ENCODE assay signal across 8 cellular contexts in genomic region chr10:125719173-125720001, GRCh38. TPM values are rescaled to one million over a fixed set of nuclear protein-coding genes. Genes with fewer than 3 reads are reported as not detected.
A peak's percentile ranks its signal among the peaks of the same experiment; 100 is the strongest.
DNase-seq lines count a peak whose midpoint lies in the region; ATAC-seq and TF ChIP-seq lines count a peak whose summit lies in the region.

A gene with protein sequence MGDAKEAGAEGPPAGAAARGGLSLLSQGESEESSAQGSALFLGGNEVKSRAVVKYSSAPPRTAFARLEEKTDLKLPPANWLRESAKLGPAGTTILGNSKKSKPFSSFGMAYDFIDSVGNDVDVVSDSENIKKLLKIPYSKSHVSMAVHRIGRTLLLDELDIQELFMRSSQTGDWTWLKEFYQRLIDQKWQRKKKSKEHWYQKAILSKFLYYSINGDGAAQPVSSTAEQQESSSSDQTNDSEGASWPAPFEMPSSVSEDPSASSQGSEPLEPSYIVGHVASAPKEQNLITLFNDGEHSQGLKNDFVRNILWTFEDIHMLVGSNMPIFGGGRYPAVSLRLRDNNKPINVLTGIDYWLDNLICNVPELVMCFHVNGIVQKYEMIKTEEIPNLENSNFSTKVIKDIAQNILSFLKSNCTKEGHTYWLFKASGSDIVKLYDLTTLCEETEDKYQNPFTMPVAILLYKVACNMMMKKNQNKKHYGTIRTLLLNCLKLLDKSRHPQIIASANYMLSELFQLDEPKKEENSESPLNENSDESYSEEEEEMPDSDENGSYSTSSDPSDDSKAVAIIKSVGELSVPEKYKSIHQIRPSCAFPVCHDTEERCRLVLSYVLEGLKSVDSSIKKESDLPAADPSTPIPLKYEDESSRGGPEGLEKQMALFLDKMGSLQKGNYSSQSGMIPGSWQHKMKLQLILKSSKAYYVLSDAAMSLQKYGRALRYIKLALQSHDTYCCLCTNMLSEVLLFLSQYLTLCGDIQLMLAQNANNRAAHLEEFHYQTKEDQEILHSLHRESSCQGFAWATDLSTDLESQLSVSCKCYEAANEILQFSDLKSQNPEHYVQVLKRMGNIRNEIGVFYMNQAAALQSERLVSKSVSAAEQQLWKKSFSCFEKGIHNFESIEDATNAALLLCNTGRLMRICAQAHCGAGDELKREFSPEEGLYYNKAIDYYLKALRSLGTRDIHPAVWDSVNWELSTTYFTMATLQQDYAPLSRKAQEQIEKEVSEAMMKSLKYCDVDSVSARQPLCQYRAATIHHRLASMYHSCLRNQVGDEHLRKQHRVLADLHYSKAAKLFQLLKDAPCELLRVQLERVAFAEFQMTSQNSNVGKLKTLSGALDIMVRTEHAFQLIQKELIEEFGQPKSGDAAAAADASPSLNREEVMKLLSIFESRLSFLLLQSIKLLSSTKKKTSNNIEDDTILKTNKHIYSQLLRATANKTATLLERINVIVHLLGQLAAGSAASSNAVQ (plus strand): TSS chr10:125719709. CDS start chr10:125719808, 99 bp downstream.

- H3K27ac ChIP-seq in DND-41 (ENCODE audit: low read length) (peak within 1 kb of the TSS; percentile 85), GM23248 (peak within 1 kb of the TSS; percentile 87)

- 1% methylated on average over 64 to 72 of the region's 72 CpGs for WGBS in GM23248 (ENCODE audit: low coverage in 1 of 2, low lambda C conversion rate in 2 of 2, missing lambda C conversion rate in 2 of 2), 2 experiments

- peaks cover 10% of the 10 kb centered on the region for H3F3A ChIP-seq in GM23248 (ENCODE audit: insufficient read depth)

- no peaks in the 10 kb centered on the region for H3K9me3 ChIP-seq in DND-41 (ENCODE audit: insufficient read depth, low read length, severe bottlenecking)
- no peaks in the 10 kb centered on the region for H3K9me3 ChIP-seq in GM23248 (ENCODE audit: low read depth)

- H3K9ac ChIP-seq in DND-41 (ENCODE audit: low read depth, low read length) (peak within 1 kb of the TSS; percentile 89), GM23248 (peak within 1 kb of the TSS; percentile 99)

- H3K36me3 Mint-ChIP-seq in activated T-helper 1 cell treated with anti-CD3 and anti-CD28 coated beads, Interleukin-12 subunit alpha, Interleukin-12 subunit beta, Interleukin-2, Interleukin-4 antibody, amounts not matched to agents 30 ng/mL and 10 ng/mL and 1 ng/mL, durations not matched to agents 14 hours and 24 hours and 36 hours (ENCODE audit: low read depth), result peaks cover 28% of the 10 kb centered on the region
- H3K36me3 Mint-ChIP-seq in naive B cell, result peaks cover 5 to 15% of the 10 kb centered on the region in 2 donors
- peaks cover 18% of the 10 kb centered on the region for H3K36me3 Mint-ChIP-seq in stimulated activated memory B cell treated with anti-CD40 and anti-IgM and Interleukin-4, amounts not matched to agents 10 μg/mL and 1 μg/mL and 100 μg/mL, for 72 hours

- H3K36me3 ChIP-seq in DND-41 (ENCODE audit: insufficient read depth, low read length) (peaks cover 35% of the 10 kb centered on the region), GM23248 (ENCODE audit: low read depth) (peaks cover 25% of the 10 kb centered on the region)

- peak within 1 kb of the TSS; percentile 98 for H3K4me3 Mint-ChIP-seq in activated T-helper 1 cell treated with anti-CD3 and anti-CD28 coated beads, Interleukin-12 subunit alpha, Interleukin-12 subunit beta, Interleukin-2, Interleukin-4 antibody, amounts not matched to agents 30 ng/mL and 10 ng/mL and 1 ng/mL, durations not matched to agents 14 hours and 24 hours and 36 hours
- peak within 1 kb of the TSS; percentile 95 to 99 (median 98) for H3K4me3 Mint-ChIP-seq in naive B cell
- peak within 1 kb of the TSS; percentile 94 for H3K4me3 Mint-ChIP-seq in stimulated activated memory B cell treated with anti-CD40 and anti-IgM and Interleukin-4, amounts not matched to agents 10 μg/mL and 1 μg/mL and 100 μg/mL, for 72 hours

- intact Hi-C loops in activated T-helper 1 cell treated with anti-CD3 and anti-CD28 coated beads, Interleukin-12 subunit alpha, Interleukin-12 subunit beta, Interleukin-2, Interleukin-4 antibody, amounts not matched to agents 30 ng/mL and 10 ng/mL and 1 ng/mL, durations not matched to agents 14 hours and 24 hours and 36 hours (cut with micrococcal nuclease), result loop anchor here (1.0 to 5.0 kb wide), 8 partner anchors 38 to 1330 kb away; partner anchors contain the start of genes BCCIP, EEF1AKMT2, FANK1 and LHPP

- H3K9me2 ChIP-seq in GM23248 (ENCODE audit: insufficient read depth), result no peaks in the 10 kb centered on the region

- H3K9me3 Mint-ChIP-seq in activated T-helper 1 cell treated with anti-CD3 and anti-CD28 coated beads, Interleukin-12 subunit alpha, Interleukin-12 subunit beta, Interleukin-2, Interleukin-4 antibody, amounts not matched to agents 30 ng/mL and 10 ng/mL and 1 ng/mL, durations not matched to agents 14 hours and 24 hours and 36 hours, result peaks cover 3% of the 10 kb centered on the region
- peaks cover 0 to 4% (median 2%) of the 10 kb centered on the region in 7 donors for H3K9me3 Mint-ChIP-seq in naive B cell
- no peaks in the 10 kb centered on the region for H3K9me3 Mint-ChIP-seq in stimulated activated memory B cell treated with anti-CD40 and anti-IgM and Interleukin-4, amounts not matched to agents 10 μg/mL and 1 μg/mL and 100 μg/mL, for 72 hours

- H2AFZ ChIP-seq in DND-41 (ENCODE audit: low read depth, low read length), result peak within 1 kb of the TSS; percentile 76
- H2AFZ ChIP-seq in GM23248, result peak within 1 kb of the TSS; percentile 95

- H3K27ac Mint-ChIP-seq in activated T-helper 1 cell treated with anti-CD3 and anti-CD28 coated beads, Interleukin-12 subunit alpha, Interleukin-12 subunit beta, Interleukin-2, Interleukin-4 antibody, amounts not matched to agents 30 ng/mL and 10 ng/mL and 1 ng/mL, durations not matched to agents 14 hours and 24 hours and 36 hours, result peak within 1 kb of the TSS; percentile 98
- peak within 1 kb of the TSS; percentile 90 to 99 (median 98) for H3K27ac Mint-ChIP-seq in naive B cell
- peak within 1 kb of the TSS; percentile 97 for H3K27ac Mint-ChIP-seq in stimulated activated memory B cell treated with anti-CD40 and anti-IgM and Interleukin-4, amounts not matched to agents 10 μg/mL and 1 μg/mL and 100 μg/mL, for 72 hours

- in situ Hi-C loops in GM23248 (cut with MboI), result loop anchor here (25.0 kb wide), 1 partner anchor 682 kb away; no protein-coding TSS in a partner anchor

- DNase-seq in DND-41, result peak; percentile 99
- DNase-seq in GM23248, result peak; percentile 100
- peak; percentile 100 for DNase-seq in Kasumi-1 (lab: John Stamatoyannopoulos, UW)
- peak; percentile 96 for DNase-seq in RPMI7951 (ENCODE audit: low read depth)
- DNase-seq in activated T-helper 1 cell treated with anti-CD3 and anti-CD28 coated beads, Interleukin-12 subunit alpha, Interleukin-12 subunit beta, Interleukin-2, Interleukin-4 antibody, amounts not matched to agents 30 ng/mL and 10 ng/mL and 1 ng/mL, durations not matched to agents 14 hours and 24 hours and 36 hours (ENCODE audit: low spot score), result peak; percentile 100
- DNase-seq in fibroblast of gingiva (ENCODE audit: low read depth), result peak; percentile 98
- DNase-seq in naive B cell, result peak; percentile 100

- H3K4me2 ChIP-seq in DND-41 (ENCODE audit: insufficient read depth, low read length), result peak within 1 kb of the TSS; percentile 73
- H3K4me2 ChIP-seq in GM23248 (ENCODE audit: unreplicated experiment), result peak within 1 kb of the TSS; percentile 97

- H3K4me1 ChIP-seq in DND-41 (ENCODE audit: insufficient read depth, low read length) (peaks cover 37% of the 10 kb centered on the region), GM23248 (ENCODE audit: insufficient read depth) (peaks cover 16% of the 10 kb centered on the region)

- H3K27me3 ChIP-seq in DND-41 (ENCODE audit: insufficient read depth, low read length, poor library complexity) (no peaks in the 10 kb centered on the region), GM23248 (replicated peaks; ENCODE audit: insufficient read depth) (no peaks in the 10 kb centered on the region)

- H4K20me1 ChIP-seq in DND-41 (ENCODE audit: insufficient read depth, low read length) (no peaks in the 10 kb centered on the region), GM23248 (ENCODE audit: insufficient read depth) (no peaks in the 10 kb centered on the region)

- H3K79me2 ChIP-seq in DND-41 (ENCODE audit: insufficient read depth, low read length), result peaks cover 35% of the 10 kb centered on the region
- H3K79me2 ChIP-seq in GM23248 (ENCODE audit: insufficient read depth), result peaks cover 42% of the 10 kb centered on the region

- no peaks in the 10 kb centered on the region for H3K27me3 Mint-ChIP-seq in activated T-helper 1 cell treated with anti-CD3 and anti-CD28 coated beads, Interleukin-12 subunit alpha, Interleukin-12 subunit beta, Interleukin-2, Interleukin-4 antibody, amounts not matched to agents 30 ng/mL and 10 ng/mL and 1 ng/mL, durations not matched to agents 14 hours and 24 hours and 36 hours (ENCODE audit: insufficient read depth)
- H3K27me3 Mint-ChIP-seq in naive B cell, result no peaks in the 10 kb centered on the region
- no peaks in the 10 kb centered on the region for H3K27me3 Mint-ChIP-seq in stimulated activated memory B cell treated with anti-CD40 and anti-IgM and Interleukin-4, amounts not matched to agents 10 μg/mL and 1 μg/mL and 100 μg/mL, for 72 hours

- peak within 1 kb of the TSS; percentile 65 to 70 for H3K4me3 ChIP-seq in DND-41 (ENCODE audit: low read depth in 1 of 2, low read length in 2 of 2)
- H3K4me3 ChIP-seq in GM23248, result peak within 1 kb of the TSS; percentile 99

- no peak for TF ChIP-seq CTCF in DND-41 (IDR thresholded peaks at IDR 0.05; ENCODE audit: borderline replicate concordance, extremely low read depth, low read length, poor library complexity, severe bottlenecking)

- peaks cover 21% of the 10 kb centered on the region for H3K4me1 Mint-ChIP-seq in activated T-helper 1 cell treated with anti-CD3 and anti-CD28 coated beads, Interleukin-12 subunit alpha, Interleukin-12 subunit beta, Interleukin-2, Interleukin-4 antibody, amounts not matched to agents 30 ng/mL and 10 ng/mL and 1 ng/mL, durations not matched to agents 14 hours and 24 hours and 36 hours (ENCODE audit: low read depth)
- H3K4me1 Mint-ChIP-seq in naive B cell, result peaks cover 8 to 20% (median 17%) of the 10 kb centered on the region in 3 donors
- peaks cover 6% of the 10 kb centered on the region for H3K4me1 Mint-ChIP-seq in stimulated activated memory B cell treated with anti-CD40 and anti-IgM and Interleukin-4, amounts not matched to agents 10 μg/mL and 1 μg/mL and 100 μg/mL, for 72 hours

- ATAC-seq in DND-41 (ENCODE audit: insufficient read depth, low read depth) (peak; percentile 93), naive B cell (ENCODE audit: low read depth in 2 of 2) (peak; percentile 93 to 94)
- ATAC-seq in stimulated activated memory B cell treated with anti-CD40 and anti-IgM and Interleukin-4, amounts not matched to agents 10 μg/mL and 1 μg/mL and 100 μg/mL, for 72 hours, result peak; percentile 99

RNA-seq across cellular contexts. Expression of the gene that starts here (rescaled TPM):
- total RNA-seq in GM23248 (2014; rRNA removed; shearing (Covaris generic)), result 13.2 and 16.4 TPM in 2 replicates
- polyA plus RNA-seq in GM23248 (2016; fragmentation: Nextera tagmentation; extraction: Ambion mirVana) (10.2 and 11.4 TPM in 2 replicates), naive B cell (ENCODE audit: low read depth in 6 of 6) (10 to 100 TPM; 10.7 to 16.8 (median 14.0) TPM)
- 15.9 and 17.9 TPM in 2 replicates for total RNA-seq in RPMI7951 (2014; rRNA removed; shearing (Covaris generic))
- total RNA-seq in activated T-helper 1 cell treated with anti-CD3 and anti-CD28 coated beads, Interleukin-12 subunit alpha, Interleukin-12 subunit beta, Interleukin-2, Interleukin-4 antibody, amounts not matched to agents 30 ng/mL and 10 ng/mL and 1 ng/mL, durations not matched to agents 14 hours and 24 hours and 36 hours, result 43.4 and 43.9 TPM in 2 replicates

Comparison
In these comparisons a context has a peak if more than half of its experiments do, and no peak if none do; other contexts are left out.
1. Peak in every context shown above with its lines: DNase-seq, ATAC-seq, H3K4me3 ChIP-seq and H3K27ac ChIP-seq.